8 cellular contexts compared by ENCODE assay signal in the genomic region with DNA sequence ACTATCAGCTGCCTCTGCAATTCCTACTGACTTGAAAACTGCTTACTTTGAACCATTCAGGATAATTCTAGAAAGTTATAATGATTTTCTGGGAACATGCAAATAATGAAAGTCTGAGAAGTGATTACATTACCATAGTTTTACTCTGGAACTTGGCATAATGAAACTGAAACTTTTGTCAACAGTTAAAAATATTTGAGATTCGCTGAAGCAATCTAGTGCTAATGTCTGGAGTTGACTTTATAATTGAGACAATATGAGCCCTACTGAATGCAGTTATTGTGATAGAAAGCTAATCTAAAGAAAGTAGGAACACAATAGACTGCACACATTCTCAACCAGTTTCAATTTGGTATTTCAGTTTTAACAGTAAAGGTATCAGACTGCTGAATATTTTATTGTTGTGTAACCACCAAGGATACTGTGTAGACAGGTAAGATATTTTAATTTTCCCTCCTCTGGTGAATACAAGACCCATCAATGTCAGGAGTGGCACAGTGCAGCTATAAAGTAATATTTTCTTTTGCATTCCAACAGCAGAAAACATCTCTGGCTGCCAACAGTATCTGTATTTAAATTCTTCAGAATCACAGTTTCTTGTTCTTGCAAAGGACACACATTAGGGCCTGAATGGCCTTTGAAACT.
DNase-seq lines count a peak whose midpoint lies in the region; FAIRE-seq and TF ChIP-seq lines count a peak whose summit lies in the region.

No MANE protein-coding gene starts in this region.

- H3F3A ChIP-seq in GM23248 (ENCODE audit: insufficient read depth): peaks cover 42% of the 10 kb centered on the region

- WGBS in GM23248 (ENCODE audit: low coverage in 1 of 2, low lambda C conversion rate in 2 of 2, missing lambda C conversion rate in 2 of 2), 2 experiments: 2 to 5% methylated on average over 1 of the region's 1 CpG

- peak overlapping the region; percentile 66 for H3K4me2 ChIP-seq in GM23248 (ENCODE audit: unreplicated experiment)

- H3K9me3 ChIP-seq in GM23248 (ENCODE audit: low read depth): no peaks in the 10 kb centered on the region
- H3K9me3 ChIP-seq in iPS-18a (ENCODE audit: control insufficient read depth, low read depth, low read length): no peaks in the 10 kb centered on the region

- H4K20me1 ChIP-seq in GM23248 (ENCODE audit: insufficient read depth): no peaks in the 10 kb centered on the region

- H2AFZ ChIP-seq in GM23248: peak overlapping the region; percentile 57

- H3K36me3 ChIP-seq in GM23248 (ENCODE audit: low read depth): no peaks in the 10 kb centered on the region
- H3K36me3 ChIP-seq in iPS-18a (ENCODE audit: control insufficient read depth, low read depth, low read length): no peaks in the 10 kb centered on the region

- no peaks in the 10 kb centered on the region for H3K79me2 ChIP-seq in GM23248 (ENCODE audit: insufficient read depth)

- TF ChIP-seq POLR2A in erythroblast (IDR thresholded peaks at IDR 0.05; ENCODE audit: low read length): no peak

- H3K9ac ChIP-seq in GM23248: peak overlapping the region; percentile 61
- peak overlapping the region; percentile 2 for H3K9ac ChIP-seq in iPS-18a (ENCODE audit: low read length)

- FAIRE-seq in RCC 7860 (lab: Jason Lieb, UNC): no peak

- H3K4me3 ChIP-seq in GM23248 (peak overlapping the region; percentile 40), iPS-18a (ENCODE audit: low read length) (peak overlapping the region; percentile 22)

- H3K9me2 ChIP-seq in GM23248 (ENCODE audit: insufficient read depth): no peaks in the 10 kb centered on the region

- H3K27me3 ChIP-seq in GM23248 (replicated peaks; ENCODE audit: insufficient read depth) (no peaks in the 10 kb centered on the region), iPS-18a (ENCODE audit: control insufficient read depth, insufficient read depth, low read length) (no peaks in the 10 kb centered on the region)

- H3K4me1 ChIP-seq in GM23248 (ENCODE audit: insufficient read depth): peaks cover 46% of the 10 kb centered on the region
- H3K4me1 ChIP-seq in iPS-18a (ENCODE audit: control insufficient read depth, low read depth, low read length): peaks cover 31% of the 10 kb centered on the region

- in situ Hi-C loops in GM23248 (cut with MboI): no loop called here

- DNase-seq in ELR (ENCODE audit: low read depth) (peak; percentile 8), GM23248 (peak; percentile 44), M059J (ENCODE audit: low read depth) (peak; percentile 27), NCI-H2081 treated with DMSO at 0.1 percent for 48 hours (lab: John Stamatoyannopoulos, UW) (no peak), RCC 7860 (ENCODE audit: low spot score) (no peak), erythroblast (lab: John Stamatoyannopoulos, UW) (no peak), SKM-1 (lab: John Stamatoyannopoulos, UW; ENCODE audit: unreplicated experiment) (no peak)

- H3K27ac ChIP-seq in GM23248 (peak overlapping the region; percentile 93), iPS-18a (ENCODE audit: low read length) (peak overlapping the region; percentile 64)

Comparison
In these comparisons a context has a peak if more than half of its experiments do, and no peak if none do; other contexts are left out.
1. DNase-seq: peak in ELR (single experiment), GM23248 (single experiment) and M059J (single experiment); none in NCI-H2081 treated with DMSO at 0.1 percent for 48 hours (single experiment), RCC 7860 (single experiment), erythroblast (0 of 2) and SKM-1 (single experiment).